8 cellular contexts compared by ENCODE assay signal in genomic region chr10:102418612-102419560, GRCh38. TPM values are rescaled to one million over a fixed set of nuclear protein-coding genes. Genes with fewer than 3 reads are reported as not detected.
DNase-seq lines count a peak whose midpoint lies in the region; ATAC-seq and TF ChIP-seq lines count a peak whose summit lies in the region.

Gene PSD, minus strand, starts transcription at chr10:102418785. Its CDS starts 1,747 bp downstream, at chr10:102417038.

- H2AK5ac ChIP-seq in mesendoderm (ENCODE audit: low read length), result no peak within 1 kb of the TSS

- H3K4me2 ChIP-seq in GM23248 (ENCODE audit: unreplicated experiment) (peak within 1 kb of the TSS; percentile 95), mesendoderm (ENCODE audit: low read length) (peak within 1 kb of the TSS; percentile 94)

- in situ Hi-C loops in GM23248 (cut with MboI), result no loop called here

- H3K9me3 ChIP-seq in GM23248 (ENCODE audit: low read depth) (no peaks in the 10 kb centered on the region), body of pancreas (no peaks in the 10 kb centered on the region)

- H3K9ac ChIP-seq in GM23248 (no peak within 1 kb of the TSS), mesendoderm (ENCODE audit: low read length) (peak within 1 kb of the TSS; percentile 82)

- WGBS in GM23248 (ENCODE audit: low coverage in 1 of 2, low lambda C conversion rate in 2 of 2, missing lambda C conversion rate in 2 of 2), 2 experiments, result 4% methylated on average over 40 to 53 of the region's 54 CpGs
- 2 to 8% methylated on average over 8 to 53 of the region's 54 CpGs for WGBS in body of pancreas, 2 donors
- no CpG with 5 or more reads among the region's 54 CpGs for WGBS in mesendoderm (ENCODE audit: extremely low coverage, insufficient coverage, low lambda C conversion rate)

- peaks cover 7% of the 10 kb centered on the region; the same call in 1 of the 2 replicates for H3K27me3 ChIP-seq in GM23248 (replicated peaks; ENCODE audit: insufficient read depth)
- H3K27me3 ChIP-seq in body of pancreas, result no peaks in the 10 kb centered on the region
- no peaks in the 10 kb centered on the region for H3K27me3 ChIP-seq in mesendoderm (ENCODE audit: insufficient read depth, low read length, poor library complexity)

- H4K20me1 ChIP-seq in GM23248 (ENCODE audit: insufficient read depth), result no peaks in the 10 kb centered on the region

- intact Hi-C loops in body of pancreas (cut with DNase I), result no loop called here

- no peaks in the 10 kb centered on the region for H3K79me2 ChIP-seq in GM23248 (ENCODE audit: insufficient read depth)
- H3K79me2 ChIP-seq in mesendoderm (ENCODE audit: control insufficient read depth, insufficient read depth, low read length), result no peaks in the 10 kb centered on the region

- ATAC-seq in body of pancreas (no peak), GM21717 (IDR thresholded peaks at IDR 0.05; ENCODE audit: unreplicated experiment) (no peak), HG03039 (IDR thresholded peaks at IDR 0.05; ENCODE audit: unreplicated experiment) (no peak)

- H3K36me3 ChIP-seq in GM23248 (ENCODE audit: low read depth), result no peaks in the 10 kb centered on the region
- H3K36me3 ChIP-seq in body of pancreas (replicated peaks in 1 of 2; ENCODE audit: insufficient read depth in 1 of 2, low read depth in 2 of 2), result no peaks in the 10 kb centered on the region
- H3K36me3 ChIP-seq in mesendoderm (ENCODE audit: control insufficient read depth, insufficient read depth, low read length), result no peaks in the 10 kb centered on the region

- no peak for DNase-seq in GM23248
- DNase-seq in NCI-H2196 (lab: John Stamatoyannopoulos, UW; ENCODE audit: unreplicated experiment), result peak; percentile 40
- DNase-seq in body of pancreas, result no peak
- DNase-seq in mesendoderm, result peak; percentile 60
- DNase-seq in RPMI8226, result no peak
- DNase-seq in activated effector memory CD4-positive, alpha-beta T cell treated with anti-CD3 and anti-CD28 coated beads, Interleukin-2, amount 50 U/mL, for 16 hours, result no peak

- H3K18ac ChIP-seq in mesendoderm (ENCODE audit: low read length), result no peak within 1 kb of the TSS

- H3F3A ChIP-seq in GM23248 (ENCODE audit: insufficient read depth), result peaks cover 13% of the 10 kb centered on the region; the same call in 1 of the 2 replicates

- no peaks in the 10 kb centered on the region for H3K9me2 ChIP-seq in GM23248 (ENCODE audit: insufficient read depth)

- peak within 1 kb of the TSS; percentile 98 for H3K56ac ChIP-seq in mesendoderm (ENCODE audit: low read length)

- no peak within 1 kb of the TSS for H3K4ac ChIP-seq in mesendoderm (ENCODE audit: low read depth, low read length)

- no peak within 1 kb of the TSS for H2AFZ ChIP-seq in GM23248

- TF ChIP-seq POLR2A in body of pancreas (IDR thresholded peaks at IDR 0.05), result no peak

- TF ChIP-seq CTCF in body of pancreas (IDR thresholded peaks at IDR 0.05), result no peak

- H3K27ac ChIP-seq in GM23248 (no peak within 1 kb of the TSS), body of pancreas (no peak within 1 kb of the TSS), mesendoderm (ENCODE audit: low read depth, low read length) (no peak within 1 kb of the TSS)

- no peak within 1 kb of the TSS for H2BK15ac ChIP-seq in mesendoderm (replicated peaks; ENCODE audit: low read depth)

- H4K5ac ChIP-seq in mesendoderm (ENCODE audit: low read length), result no peak within 1 kb of the TSS

- no peak within 1 kb of the TSS for H2BK5ac ChIP-seq in mesendoderm (ENCODE audit: low read length)

- H3K4me1 ChIP-seq in GM23248 (ENCODE audit: insufficient read depth) (peaks cover 18% of the 10 kb centered on the region), body of pancreas (peaks cover 39% of the 10 kb centered on the region), mesendoderm (ENCODE audit: control insufficient read depth, low read depth, low read length) (peaks cover 7% of the 10 kb centered on the region)

- no peak within 1 kb of the TSS for H2BK120ac ChIP-seq in mesendoderm (ENCODE audit: low read depth, low read length)

- H4K8ac ChIP-seq in mesendoderm (ENCODE audit: low read depth, low read length), result no peak within 1 kb of the TSS

- no peaks in the 10 kb centered on the region for H3K79me1 ChIP-seq in mesendoderm (ENCODE audit: low read length)

- H3K4me3 ChIP-seq in GM23248, result peak within 1 kb of the TSS; percentile 84
- H3K4me3 ChIP-seq in body of pancreas, result peak within 1 kb of the TSS; percentile 1 to 27
- H3K4me3 ChIP-seq in mesendoderm (ENCODE audit: low read length), result peak within 1 kb of the TSS; percentile 83

- no peak within 1 kb of the TSS for H3K23ac ChIP-seq in mesendoderm (ENCODE audit: low read length)

RNA-seq across cellular contexts. Expression of gene PSD, which starts in this region (rescaled TPM):
- 1.0 and 11.3 TPM in 2 replicates for total RNA-seq in GM23248 (2014; rRNA removed; shearing (Covaris generic))
- polyA plus RNA-seq in GM23248 (2016; fragmentation: Nextera tagmentation; extraction: Ambion mirVana), result 0.95 and 1.8 TPM in 2 replicates
- total RNA-seq in body of pancreas, result 1 to 10 TPM; 2.6 to 5.3 TPM
- 0.44 TPM for polyA plus RNA-seq in mesendoderm (2013, experiment 1 of 2)
- polyA plus RNA-seq in mesendoderm (2013, experiment 2 of 2), result 0.53 TPM

Comparison
In these comparisons a context has a peak if more than half of its experiments do, and no peak if none do; other contexts are left out.
1. DNase-seq: peak in NCI-H2196 (single experiment) and mesendoderm (single experiment); none in GM23248 (single experiment), body of pancreas (0 of 4), RPMI8226 (single experiment) and activated effector memory CD4-positive, alpha-beta T cell treated with anti-CD3 and anti-CD28 coated beads, Interleukin-2, amount 50 U/mL, for 16 hours (single experiment).
2. H3K4me3 ChIP-seq: peak in every context shown above with its lines; median percentile 84 in GM23248; 83 in mesendoderm; 14 in body of pancreas.